1 cellular context compared by ENCODE assay signal in the genomic region with DNA sequence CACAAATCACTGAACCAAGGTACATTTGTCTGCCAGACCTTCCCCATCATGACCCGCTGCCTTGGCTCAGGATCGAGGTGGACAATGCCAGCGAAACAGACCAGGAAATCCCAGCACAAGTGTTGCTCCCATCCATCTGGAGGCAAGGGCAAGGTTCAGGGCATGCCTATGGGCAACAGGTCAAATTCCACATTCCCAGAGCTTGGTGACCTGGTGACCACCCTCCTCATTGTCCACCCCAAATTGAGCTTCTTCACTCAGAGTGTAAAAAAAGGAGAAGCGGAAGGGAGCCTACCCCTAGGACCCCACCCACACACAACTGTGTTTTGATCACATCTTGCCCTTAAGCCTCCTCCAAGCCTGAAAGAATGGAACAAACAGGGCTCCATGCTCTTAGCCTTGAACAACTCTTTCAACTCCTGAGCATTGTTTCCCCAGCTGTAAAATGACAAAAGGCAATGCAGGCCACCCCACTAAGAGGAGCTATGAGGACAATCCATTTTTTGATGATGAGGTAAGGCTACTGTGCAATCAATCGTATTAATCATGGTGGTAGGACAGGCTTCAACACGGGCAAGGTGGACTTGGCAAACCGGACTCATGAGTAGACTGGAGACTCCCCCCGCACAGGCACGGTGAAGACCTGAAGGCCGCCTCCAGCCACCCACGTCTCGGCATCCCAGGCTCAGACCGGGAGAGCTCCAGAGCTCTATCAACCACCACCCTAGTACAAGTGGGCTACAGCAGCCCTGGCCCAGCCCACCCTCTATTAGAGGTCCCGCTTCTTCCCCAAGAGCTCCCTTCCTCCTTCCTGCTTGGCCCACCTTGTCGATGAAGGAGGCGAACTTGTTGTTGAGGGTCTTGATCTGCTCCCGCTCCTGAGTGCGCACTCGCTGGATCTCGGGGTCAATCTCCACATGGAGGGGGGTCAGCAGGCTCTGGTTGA.
TF ChIP-seq lines count a peak whose summit lies in the region.

No MANE protein-coding gene starts in this region.

TF ChIP-seq in HepG2, 621 proteins besides CTCF, POLR2A, EP300 and RAD21:
- TF ChIP-seq CBX2 (IDR thresholded peaks at IDR 0.05; ENCODE audit: low read depth, low read length) = no peak
- TF ChIP-seq CBX2 (CRISPR knock-in tag; IDR thresholded peaks at IDR 0.05; ENCODE audit: low read depth) = no peak
- no peak for TF ChIP-seq XRCC5 (optimal IDR thresholded peaks at IDR 0.05; ENCODE audit: low read length)
- TF ChIP-seq ZNF670 (CRISPR knock-in tag; IDR thresholded peaks at IDR 0.05; ENCODE audit: borderline replicate concordance) = no peak
- TF ChIP-seq THAP11 (CRISPR knock-in tag; IDR thresholded peaks at IDR 0.05) = no peak
- TF ChIP-seq, protein P1, sequence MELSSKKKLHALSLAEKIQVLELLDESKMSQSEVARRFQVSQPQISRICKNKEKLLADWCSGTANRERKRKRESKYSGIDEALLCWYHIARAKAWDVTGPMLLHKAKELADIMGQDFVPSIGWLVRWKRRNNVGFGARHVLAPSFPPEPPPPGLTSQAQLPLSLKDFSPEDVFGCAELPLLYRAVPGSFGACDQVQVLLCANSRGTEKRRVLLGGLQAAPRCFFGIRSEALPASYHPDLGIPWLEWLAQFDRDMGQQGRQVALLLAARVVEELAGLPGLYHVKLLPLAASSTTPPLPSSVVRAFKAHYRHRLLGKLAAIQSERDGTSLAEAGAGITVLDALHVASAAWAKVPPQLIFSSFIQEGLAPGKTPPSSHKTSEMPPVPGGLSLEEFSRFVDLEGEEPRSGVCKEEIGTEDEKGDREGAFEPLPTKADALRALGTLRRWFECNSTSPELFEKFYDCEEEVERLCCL (CRISPR knock-in tag; IDR thresholded peaks at IDR 0.05; ENCODE audit: borderline replicate concordance) = no peak
- no peak for TF ChIP-seq ZNF558 (CRISPR knock-in tag; IDR thresholded peaks at IDR 0.05; ENCODE audit: borderline replicate concordance)
- no peak for TF ChIP-seq ZNF333 (CRISPR knock-in tag; IDR thresholded peaks at IDR 0.05; ENCODE audit: borderline replicate concordance)
- TF ChIP-seq ZNF124 (CRISPR knock-in tag; IDR thresholded peaks at IDR 0.05) = no peak
- TF ChIP-seq, protein P2, sequence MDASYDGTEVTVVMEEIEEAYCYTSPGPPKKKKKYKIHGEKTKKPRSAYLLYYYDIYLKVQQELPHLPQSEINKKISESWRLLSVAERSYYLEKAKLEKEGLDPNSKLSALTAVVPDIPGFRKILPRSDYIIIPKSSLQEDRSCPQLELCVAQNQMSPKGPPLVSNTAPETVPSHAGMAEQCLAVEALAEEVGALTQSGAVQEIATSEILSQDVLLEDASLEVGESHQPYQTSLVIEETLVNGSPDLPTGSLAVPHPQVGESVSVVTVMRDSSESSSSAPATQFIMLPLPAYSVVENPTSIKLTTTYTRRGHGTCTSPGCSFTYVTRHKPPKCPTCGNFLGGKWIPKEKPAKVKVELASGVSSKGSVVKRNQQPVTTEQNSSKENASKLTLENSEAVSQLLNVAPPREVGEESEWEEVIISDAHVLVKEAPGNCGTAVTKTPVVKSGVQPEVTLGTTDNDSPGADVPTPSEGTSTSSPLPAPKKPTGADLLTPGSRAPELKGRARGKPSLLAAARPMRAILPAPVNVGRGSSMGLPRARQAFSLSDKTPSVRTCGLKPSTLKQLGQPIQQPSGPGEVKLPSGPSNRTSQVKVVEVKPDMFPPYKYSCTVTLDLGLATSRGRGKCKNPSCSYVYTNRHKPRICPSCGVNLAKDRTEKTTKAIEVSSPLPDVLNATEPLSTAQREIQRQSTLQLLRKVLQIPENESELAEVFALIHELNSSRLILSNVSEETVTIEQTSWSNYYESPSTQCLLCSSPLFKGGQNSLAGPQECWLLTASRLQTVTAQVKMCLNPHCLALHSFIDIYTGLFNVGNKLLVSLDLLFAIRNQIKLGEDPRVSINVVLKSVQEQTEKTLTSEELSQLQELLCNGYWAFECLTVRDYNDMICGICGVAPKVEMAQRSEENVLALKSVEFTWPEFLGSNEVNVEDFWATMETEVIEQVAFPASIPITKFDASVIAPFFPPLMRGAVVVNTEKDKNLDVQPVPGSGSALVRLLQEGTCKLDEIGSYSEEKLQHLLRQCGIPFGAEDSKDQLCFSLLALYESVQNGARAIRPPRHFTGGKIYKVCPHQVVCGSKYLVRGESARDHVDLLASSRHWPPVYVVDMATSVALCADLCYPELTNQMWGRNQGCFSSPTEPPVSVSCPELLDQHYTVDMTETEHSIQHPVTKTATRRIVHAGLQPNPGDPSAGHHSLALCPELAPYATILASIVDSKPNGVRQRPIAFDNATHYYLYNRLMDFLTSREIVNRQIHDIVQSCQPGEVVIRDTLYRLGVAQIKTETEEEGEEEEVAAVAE (CRISPR knock-in tag; IDR thresholded peaks at IDR 0.05; ENCODE audit: borderline replicate concordance) = no peak
- TF ChIP-seq ZNF234 (CRISPR knock-in tag; conservative IDR thresholded peaks at IDR 0.05) = no peak
- no peak for TF ChIP-seq ZNF83 (CRISPR knock-in tag; IDR thresholded peaks at IDR 0.05; ENCODE audit: borderline replicate concordance)
- no peak for TF ChIP-seq CREM (IDR thresholded peaks at IDR 0.05)
- no peak for TF ChIP-seq CREM (CRISPR knock-in tag; IDR thresholded peaks at IDR 0.05)
- TF ChIP-seq ZBTB7B (CRISPR knock-in tag; IDR thresholded peaks at IDR 0.05) = no peak
- no peak for TF ChIP-seq ZNF430 (CRISPR knock-in tag; IDR thresholded peaks at IDR 0.05)
